In the genomic region with DNA sequence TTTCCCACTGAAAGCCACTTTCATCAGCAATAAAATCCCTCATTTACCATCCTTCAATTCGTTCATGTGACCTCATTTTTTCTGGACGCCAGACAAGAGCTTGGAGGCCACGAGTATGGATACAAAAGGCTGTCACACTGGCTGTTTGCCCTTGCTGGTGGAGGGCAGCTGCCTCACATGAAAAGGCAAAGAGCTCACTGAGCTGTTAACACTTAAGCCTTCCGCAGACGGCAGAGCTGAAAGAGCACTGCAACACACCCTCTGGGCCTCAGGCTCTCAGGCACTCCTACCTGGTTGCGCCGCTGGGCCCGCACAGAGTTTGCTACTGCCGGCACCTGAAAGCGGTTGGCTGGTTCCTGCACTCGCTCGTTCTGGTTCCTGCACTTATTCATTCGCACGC, we compare ENCODE assay signal across 10 cellular contexts.
A peak's percentile ranks its signal among the peaks of the same experiment; 100 is the strongest.
DNase-seq lines count a peak whose midpoint lies in the region; ATAC-seq, FAIRE-seq and TF ChIP-seq lines count a peak whose summit lies in the region.
"Had no signal": no experiment of that assay in that cellular context is flagged by ENCODE, and none has a peak within 500 bp of the region (broad histone marks: within the 10 kb centered on the region; RNA-seq: fewer than 3 reads in every experiment).

No MANE protein-coding gene starts in this region.

- H3K4me1 ChIP-seq in right atrium auricular region = no peaks in the 10 kb centered on the region
- no peaks in the 10 kb centered on the region for H3K4me1 ChIP-seq in endothelial cell of umbilical vein (ENCODE audit: control insufficient read depth, extremely low read depth, insufficient read depth, low read length)
- H3K4me1 ChIP-seq in lung (ENCODE audit: control insufficient read depth in 2 of 2, insufficient read depth in 2 of 2, low read length in 2 of 2) = no peaks in the 10 kb centered on the region
- H3K4me1 ChIP-seq in upper lobe of right lung = no peaks in the 10 kb centered on the region

- H3K36me3 ChIP-seq in right atrium auricular region (no peaks in the 10 kb centered on the region), endothelial cell of umbilical vein (ENCODE audit: control insufficient read depth in 2 of 2, extremely low read depth in 1 of 2, insufficient read depth in 2 of 2, low read length in 2 of 2) (no peaks in the 10 kb centered on the region), lung (ENCODE audit: control insufficient read depth in 2 of 2, insufficient read depth in 2 of 2, low read length in 2 of 2) (no peaks in the 10 kb centered on the region), upper lobe of right lung (no peaks in the 10 kb centered on the region)

- CTCF ChIA-PET in endothelial cell of umbilical vein (lab: Charles Lee) = interaction anchor here (1.0 to 4.8 kb wide), 6 partner anchors 12 to 273 kb away, joined by 3 to 67 read pairs (median 6); no protein-coding TSS in a partner anchor

- peak overlapping the region; percentile 42 for H2AFZ ChIP-seq in endothelial cell of umbilical vein (ENCODE audit: low read depth, low read length)

- no peaks in the 10 kb centered on the region for H3K79me2 ChIP-seq in endothelial cell of umbilical vein (ENCODE audit: control insufficient read depth, insufficient read depth, low read length)

- H3K9ac ChIP-seq in endothelial cell of umbilical vein (replicated peaks; ENCODE audit: extremely low read depth, insufficient read depth, low read length) = no peak overlapping the region

- no peak for TF ChIP-seq POLR2A in endothelial cell of umbilical vein (IDR thresholded peaks at IDR 0.05; ENCODE audit: low read depth, low read length)

- no TSS peak for BruUV-seq in endothelial cell of umbilical vein (replicated peaks; lab: Mats Ljungman, UMichigan)

- 61 to 74% methylated on average over 14 of the region's 14 CpGs for WGBS in lung, 2 donors

- H3K4me1 Mint-ChIP-seq in stimulated activated naive CD8-positive, alpha-beta T cell treated with anti-CD3 and anti-CD28 coated beads, Interleukin-15, amount 100 ng/mL, for 72 hours = no peaks in the 10 kb centered on the region

- H3K4me3 ChIP-seq in right atrium auricular region (no peak overlapping the region), endothelial cell of umbilical vein (replicated peaks in 1 of 3; ENCODE audit: insufficient read depth in 1 of 3, low read depth in 1 of 3, low read length in 3 of 3) (no peak overlapping the region), lung (no peak overlapping the region), upper lobe of right lung (no peak overlapping the region)

- H3K4me3 Mint-ChIP-seq in stimulated activated naive CD8-positive, alpha-beta T cell treated with anti-CD3 and anti-CD28 coated beads, Interleukin-15, amount 100 ng/mL, for 72 hours = no peak overlapping the region
- H3K4me3 Mint-ChIP-seq: activated naive CD8-positive, alpha-beta T cell had no signal

- no peak for FAIRE-seq in endothelial cell of umbilical vein (lab: Jason Lieb, UNC)
- FAIRE-seq: GM12892 had no signal

- H3K27me3 Mint-ChIP-seq in stimulated activated naive CD8-positive, alpha-beta T cell treated with anti-CD3 and anti-CD28 coated beads, Interleukin-15, amount 100 ng/mL, for 72 hours = no peaks in the 10 kb centered on the region
- H3K27me3 Mint-ChIP-seq: activated naive CD8-positive, alpha-beta T cell had no signal

- no peaks in the 10 kb centered on the region for H3K9me1 ChIP-seq in endothelial cell of umbilical vein (replicated peaks; ENCODE audit: control insufficient read depth, extremely low read depth, insufficient read depth, low read length)

- no peaks in the 10 kb centered on the region for H3K9me3 Mint-ChIP-seq in stimulated activated naive CD8-positive, alpha-beta T cell treated with anti-CD3 and anti-CD28 coated beads, Interleukin-15, amount 100 ng/mL, for 72 hours

- H3K9me3 ChIP-seq in right atrium auricular region (no peaks in the 10 kb centered on the region), endothelial cell of umbilical vein (replicated peaks; ENCODE audit: control insufficient read depth, insufficient read depth, low read length) (no peaks in the 10 kb centered on the region), lung (ENCODE audit: control insufficient read depth in 2 of 2, insufficient read depth in 1 of 2, low read length in 1 of 2) (no peaks in the 10 kb centered on the region), upper lobe of right lung (no peaks in the 10 kb centered on the region)

- dilution Hi-C loops in endothelial cell of umbilical vein (cut with MboI; ENCODE audit: extremely low pct_ligation_motif_present, low sequenced_read_pairs) = no loop called here

- DNase-seq in Right ventricle myocardium inferior (ENCODE audit: missing footprints) (no peak), right atrium auricular region (ENCODE audit: low spot score) (no peak), endothelial cell of umbilical vein (ENCODE audit: low read depth, low spot score) (no peak), lung (ENCODE audit: low spot score) (peak; percentile 63), upper lobe of right lung (peak; percentile 82), HCEC 1CT (no peak)
- no peak for DNase-seq in stimulated activated naive CD8-positive, alpha-beta T cell treated with anti-CD3 and anti-CD28 coated beads, Interleukin-15, amount 100 ng/mL, for 72 hours

- no peak overlapping the region for H3K27ac Mint-ChIP-seq in stimulated activated naive CD8-positive, alpha-beta T cell treated with anti-CD3 and anti-CD28 coated beads, Interleukin-15, amount 100 ng/mL, for 72 hours
- H3K27ac Mint-ChIP-seq: activated naive CD8-positive, alpha-beta T cell had no signal

- no peaks in the 10 kb centered on the region for H4K20me1 ChIP-seq in endothelial cell of umbilical vein (replicated peaks; ENCODE audit: control insufficient read depth, extremely low read depth, insufficient read depth, low read length)

- ATAC-seq in Right ventricle myocardium inferior (peak; percentile 54), lung (ENCODE audit: insufficient read depth, low FRiP score) (peak; percentile 77), upper lobe of right lung (peak; percentile 93), GM21529 (IDR thresholded peaks at IDR 0.05; ENCODE audit: unreplicated experiment) (no peak)
- ATAC-seq in stimulated activated naive CD8-positive, alpha-beta T cell treated with anti-CD3 and anti-CD28 coated beads, Interleukin-15, amount 100 ng/mL, for 72 hours = no peak

- intact Hi-C loops in Right ventricle myocardium inferior (cut with DNase I) (no loop called here), endothelial cell of umbilical vein (cut with micrococcal nuclease) (loop anchor here (5.0 kb wide), 1 partner anchor 44 kb away; no protein-coding TSS in a partner anchor), upper lobe of right lung (cut with DNase I) (no loop called here)

- H3K27ac ChIP-seq in right atrium auricular region (no peak overlapping the region), endothelial cell of umbilical vein (ENCODE audit: insufficient read depth, low read depth, low read length) (no peak overlapping the region), lung (ENCODE audit: low read depth in 1 of 2, low read length in 1 of 2) (peak overlapping the region in 1 of 2 donors; percentile 66), upper lobe of right lung (peak overlapping the region; percentile 58)

- H3K27me3 ChIP-seq in right atrium auricular region (no peaks in the 10 kb centered on the region), endothelial cell of umbilical vein (ENCODE audit: control insufficient read depth in 2 of 2, insufficient read depth in 2 of 2, low read length in 2 of 2) (peaks cover 0 to 1% of the 10 kb centered on the region in 2 experiments), lung (ENCODE audit: control insufficient read depth, insufficient read depth) (no peaks in the 10 kb centered on the region), upper lobe of right lung (no peaks in the 10 kb centered on the region)

- POLR2A ChIA-PET in endothelial cell of umbilical vein (lab: Charles Lee) = no interaction called here

- TF ChIP-seq CTCF in right atrium auricular region (IDR thresholded peaks at IDR 0.05) (no peak), endothelial cell of umbilical vein (IDR thresholded peaks at IDR 0.05; ENCODE audit: extremely low read depth in 1 of 2, insufficient read depth in 1 of 2, low read depth in 1 of 2, low read length in 2 of 2) (no peak), lung (IDR thresholded peaks at IDR 0.05; ENCODE audit: control extremely low read depth, extremely low read depth) (no peak), upper lobe of right lung (IDR thresholded peaks at IDR 0.05) (no peak)

- H3K4me2 ChIP-seq in endothelial cell of umbilical vein (ENCODE audit: insufficient read depth, low read length) = no peak overlapping the region

TF ChIP-seq in endothelial cell of umbilical vein, 7 proteins besides CTCF, POLR2A, EP300 and RAD21:
- TF ChIP-seq POLR2AphosphoS5 (IDR thresholded peaks at IDR 0.05; ENCODE audit: insufficient read depth, low read depth, low read length) (no peak), GATA2 (IDR thresholded peaks at IDR 0.05; ENCODE audit: insufficient read depth, insufficient read length, low read depth, low read length) (no peak), FOS (IDR thresholded peaks at IDR 0.05; ENCODE audit: borderline replicate concordance, insufficient read depth, low read length) (no peak), MYC (IDR thresholded peaks at IDR 0.05; ENCODE audit: low read depth, low read length) (no peak), EZH2 (IDR thresholded peaks at IDR 0.05; ENCODE audit: borderline replicate concordance, low read depth, low read length, severe bottlenecking) (no peak), JUN (IDR thresholded peaks at IDR 0.05; ENCODE audit: borderline replicate concordance, insufficient read depth, insufficient read length, low read depth) (no peak)
- TF ChIP-seq, protein P1, sequence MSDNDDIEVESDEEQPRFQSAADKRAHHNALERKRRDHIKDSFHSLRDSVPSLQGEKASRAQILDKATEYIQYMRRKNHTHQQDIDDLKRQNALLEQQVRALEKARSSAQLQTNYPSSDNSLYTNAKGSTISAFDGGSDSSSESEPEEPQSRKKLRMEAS (IDR thresholded peaks at IDR 0.05; ENCODE audit: insufficient read depth, insufficient read length) = no peak

Comparison
In these comparisons a context has a peak if more than half of its experiments do, and no peak if none do; other contexts are left out.
1. ATAC-seq: peak in Right ventricle myocardium inferior (single experiment), lung (single experiment) and upper lobe of right lung (single experiment); none in GM21529 (single experiment) and stimulated activated naive CD8-positive, alpha-beta T cell treated with anti-CD3 and anti-CD28 coated beads, Interleukin-15, amount 100 ng/mL, for 72 hours (single experiment).
2. DNase-seq: peak in lung (single experiment) and upper lobe of right lung (single experiment); none in Right ventricle myocardium inferior (single experiment), right atrium auricular region (single experiment), endothelial cell of umbilical vein (single experiment), HCEC 1CT (single experiment) and stimulated activated naive CD8-positive, alpha-beta T cell treated with anti-CD3 and anti-CD28 coated beads, Interleukin-15, amount 100 ng/mL, for 72 hours (0 of 2).